ENCODE assay signal across 14 cellular contexts in the genomic region with DNA sequence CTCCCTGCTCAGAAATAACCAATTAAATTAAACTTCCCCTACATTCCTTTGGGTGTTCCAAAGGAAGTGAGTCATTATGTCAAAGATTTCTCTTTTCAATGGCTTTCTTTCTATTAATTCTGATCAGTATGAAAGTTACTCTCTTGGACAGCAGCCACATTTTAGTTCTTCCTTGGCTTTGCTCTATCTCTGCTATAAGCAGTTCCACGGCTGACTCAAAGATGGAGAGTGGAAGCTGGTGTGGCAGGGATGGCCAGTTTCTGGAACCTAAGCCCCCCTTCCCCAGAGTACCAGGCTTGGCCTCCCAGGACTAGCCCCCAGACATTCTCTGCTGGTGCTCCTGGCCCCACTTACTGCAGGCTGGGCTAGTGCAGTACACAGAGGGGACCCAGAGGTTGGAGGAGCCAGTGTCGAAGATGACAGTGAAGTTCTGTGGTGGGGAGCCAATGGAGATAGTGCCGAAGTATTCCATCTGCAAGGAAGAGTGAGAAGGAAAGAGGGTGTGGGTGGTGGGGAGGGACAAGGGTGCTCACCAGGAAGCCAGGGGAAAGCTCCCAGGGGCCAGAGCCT. TPM values are rescaled to one million over a fixed set of nuclear protein-coding genes. Genes with fewer than 3 reads are reported as not detected.
DNase-seq lines count a peak whose midpoint lies in the region; ATAC-seq and TF ChIP-seq lines count a peak whose summit lies in the region.
"Had no signal": no experiment of that assay in that cellular context is flagged by ENCODE, and none has a peak within 500 bp of the region (broad histone marks: within the 10 kb centered on the region; RNA-seq: fewer than 3 reads in every experiment).

No MANE protein-coding gene starts in this region.

- no peak overlapping the region for H3K4me3 Mint-ChIP-seq in stimulated activated naive B cell treated with anti-CD40 and anti-IgM and Interleukin-4, amounts not matched to agents 10 μg/mL and 1 μg/mL and 100 μg/mL, for 72 hours
- no peak overlapping the region for H3K4me3 Mint-ChIP-seq in activated CD4-positive, alpha-beta memory T cell treated with anti-CD3 and anti-CD28 coated beads, Interleukin-2, amount 10 ng/mL, durations not matched to agents 7 days and 5 days
- H3K4me3 Mint-ChIP-seq: activated naive CD4-positive, alpha-beta T cell treated with anti-CD3 and anti-CD28 coated beads, Interleukin-2, amount 10 ng/mL, durations not matched to agents 7 days and 5 days; naive B cell had no signal

- peaks cover 3 to 8% of the 10 kb centered on the region in 2 donors for H3K27me3 Mint-ChIP-seq in stimulated activated naive B cell treated with anti-CD40 and anti-IgM and Interleukin-4, amounts not matched to agents 10 μg/mL and 1 μg/mL and 100 μg/mL, for 72 hours
- H3K27me3 Mint-ChIP-seq in activated CD4-positive, alpha-beta memory T cell treated with anti-CD3 and anti-CD28 coated beads, Interleukin-2, amount 10 ng/mL, durations not matched to agents 7 days and 5 days = peaks cover 30% of the 10 kb centered on the region

- DNase-seq in HT-29 (ENCODE audit: low spot score) (peak; percentile 80), SW480 (ENCODE audit: low spot score) (peak; percentile 39), fibroblast of the aortic adventitia (ENCODE audit: low read depth) (peak; percentile 76), CD1c-positive myeloid dendritic cell (ENCODE audit: extremely low spot score) (no peak)
- DNase-seq in stimulated activated naive B cell treated with anti-CD40 and anti-IgM and Interleukin-4, amounts not matched to agents 10 μg/mL and 1 μg/mL and 100 μg/mL, for 72 hours = no peak
- DNase-seq in activated CD4-positive, alpha-beta T cell treated with anti-CD3 and anti-CD28 coated beads, Interleukin-2, amount 50 U/mL, for 48 hours = no peak
- DNase-seq in activated CD4-positive, alpha-beta memory T cell treated with anti-CD3 and anti-CD28 coated beads, Interleukin-2, amount 10 ng/mL, durations not matched to agents 7 days and 5 days = no peak
- DNase-seq: activated naive CD4-positive, alpha-beta T cell treated with anti-CD3 and anti-CD28 coated beads, Interleukin-2, amount 10 ng/mL, durations not matched to agents 7 days and 5 days; cerebellar nuclear complex; naive B cell; T1000 had no signal

- no peaks in the 10 kb centered on the region for H3K36me3 Mint-ChIP-seq in stimulated activated naive B cell treated with anti-CD40 and anti-IgM and Interleukin-4, amounts not matched to agents 10 μg/mL and 1 μg/mL and 100 μg/mL, for 72 hours
- H3K36me3 Mint-ChIP-seq in activated CD4-positive, alpha-beta memory T cell treated with anti-CD3 and anti-CD28 coated beads, Interleukin-2, amount 10 ng/mL, durations not matched to agents 7 days and 5 days (ENCODE audit: low read depth) = no peaks in the 10 kb centered on the region
- H3K36me3 Mint-ChIP-seq: activated naive CD4-positive, alpha-beta T cell treated with anti-CD3 and anti-CD28 coated beads, Interleukin-2, amount 10 ng/mL, durations not matched to agents 7 days and 5 days; naive B cell had no signal

- H3K4me1 Mint-ChIP-seq in stimulated activated naive B cell treated with anti-CD40 and anti-IgM and Interleukin-4, amounts not matched to agents 10 μg/mL and 1 μg/mL and 100 μg/mL, for 72 hours = peaks cover 9 to 17% of the 10 kb centered on the region in 2 donors
- H3K4me1 Mint-ChIP-seq in activated CD4-positive, alpha-beta memory T cell treated with anti-CD3 and anti-CD28 coated beads, Interleukin-2, amount 10 ng/mL, durations not matched to agents 7 days and 5 days = no peaks in the 10 kb centered on the region
- H3K4me1 Mint-ChIP-seq: activated naive CD4-positive, alpha-beta T cell treated with anti-CD3 and anti-CD28 coated beads, Interleukin-2, amount 10 ng/mL, durations not matched to agents 7 days and 5 days; naive B cell had no signal

- H3K27ac Mint-ChIP-seq in stimulated activated naive B cell treated with anti-CD40 and anti-IgM and Interleukin-4, amounts not matched to agents 10 μg/mL and 1 μg/mL and 100 μg/mL, for 72 hours = peak overlapping the region; percentile 26
- no peak overlapping the region for H3K27ac Mint-ChIP-seq in activated CD4-positive, alpha-beta memory T cell treated with anti-CD3 and anti-CD28 coated beads, Interleukin-2, amount 10 ng/mL, durations not matched to agents 7 days and 5 days
- H3K27ac Mint-ChIP-seq: activated naive CD4-positive, alpha-beta T cell treated with anti-CD3 and anti-CD28 coated beads, Interleukin-2, amount 10 ng/mL, durations not matched to agents 7 days and 5 days had no signal

- no peak overlapping the region for H3K4me3 ChIP-seq in fibroblast of the aortic adventitia (ENCODE audit: low read depth, low read length)
- H3K4me3 ChIP-seq: skin epidermis had no signal

- H3K9me3 Mint-ChIP-seq in stimulated activated naive B cell treated with anti-CD40 and anti-IgM and Interleukin-4, amounts not matched to agents 10 μg/mL and 1 μg/mL and 100 μg/mL, for 72 hours = peaks cover 0 to 2% of the 10 kb centered on the region in 2 donors
- no peaks in the 10 kb centered on the region for H3K9me3 Mint-ChIP-seq in activated CD4-positive, alpha-beta memory T cell treated with anti-CD3 and anti-CD28 coated beads, Interleukin-2, amount 10 ng/mL, durations not matched to agents 7 days and 5 days
- H3K9me3 Mint-ChIP-seq: activated naive CD4-positive, alpha-beta T cell treated with anti-CD3 and anti-CD28 coated beads, Interleukin-2, amount 10 ng/mL, durations not matched to agents 7 days and 5 days; naive B cell had no signal

- CTCF ChIA-PET in activated CD4-positive, alpha-beta memory T cell treated with anti-CD3 and anti-CD28 coated beads, Interleukin-2, amount 10 ng/mL, durations not matched to agents 7 days and 5 days (lab: Charles Lee) = interaction anchor here (1.3 kb wide), 1 partner anchor 8 kb away, joined by 3 read pairs; no protein-coding TSS in a partner anchor

- POLR2A ChIA-PET in activated CD4-positive, alpha-beta memory T cell treated with anti-CD3 and anti-CD28 coated beads, Interleukin-2, amount 10 ng/mL, durations not matched to agents 7 days and 5 days (lab: Charles Lee) = no interaction called here

- no peak for TF ChIP-seq CTCF in fibroblast of the aortic adventitia (IDR thresholded peaks at IDR 0.05; ENCODE audit: insufficient read depth, low read length)

- no peak for ATAC-seq in stimulated activated naive B cell treated with anti-CD40 and anti-IgM and Interleukin-4, amounts not matched to agents 10 μg/mL and 1 μg/mL and 100 μg/mL, for 72 hours (replicated peaks)

RNA-seq across cellular contexts. Expression of a gene that starts 1.8 kb away (rescaled TPM):
- total RNA-seq in HT-29 (2014; rRNA removed; shearing (Covaris generic)) = 6.6 and 9.1 TPM in 2 replicates
- total RNA-seq in fibroblast of the aortic adventitia (ENCODE audit: low replicate concordance) = not detected in 2 replicates
- not detected for total RNA-seq in activated CD4-positive, alpha-beta memory T cell treated with anti-CD3 and anti-CD28 coated beads, Interleukin-2, amount 10 ng/mL, durations not matched to agents 7 days and 5 days
- total RNA-seq: activated CD8-positive, alpha-beta memory T cell treated with anti-CD3 and anti-CD28 coated beads for 36 hours; OCI-LY7 had no signal

RNA-seq across cellular contexts. Expression of a gene that starts 18.7 kb away (rescaled TPM):
- total RNA-seq in HT-29 (2014; rRNA removed; shearing (Covaris generic)) = 9.0 and 10.5 TPM in 2 replicates
- 4.3 and 7.4 TPM in 2 replicates for total RNA-seq in fibroblast of the aortic adventitia (ENCODE audit: low replicate concordance)
- not detected for total RNA-seq in activated CD4-positive, alpha-beta memory T cell treated with anti-CD3 and anti-CD28 coated beads, Interleukin-2, amount 10 ng/mL, durations not matched to agents 7 days and 5 days
- total RNA-seq: activated CD8-positive, alpha-beta memory T cell treated with anti-CD3 and anti-CD28 coated beads for 36 hours; OCI-LY7 had no signal

RNA-seq across cellular contexts. Expression of a gene that starts 31.1 kb away (rescaled TPM):
- total RNA-seq in HT-29 (2014; rRNA removed; shearing (Covaris generic)) = not detected in 2 replicates
- total RNA-seq in fibroblast of the aortic adventitia (ENCODE audit: low replicate concordance) = not detected in 2 replicates
- total RNA-seq in activated CD4-positive, alpha-beta memory T cell treated with anti-CD3 and anti-CD28 coated beads, Interleukin-2, amount 10 ng/mL, durations not matched to agents 7 days and 5 days = not detected
- total RNA-seq: activated CD8-positive, alpha-beta memory T cell treated with anti-CD3 and anti-CD28 coated beads for 36 hours had no signal

Comparison
In these comparisons a context has a peak if more than half of its experiments do, and no peak if none do; other contexts are left out.
1. DNase-seq: peak in HT-29 (single experiment), SW480 (single experiment) and fibroblast of the aortic adventitia (single experiment); none in stimulated activated naive B cell treated with anti-CD40 and anti-IgM and Interleukin-4, amounts not matched to agents 10 μg/mL and 1 μg/mL and 100 μg/mL, for 72 hours (single experiment), CD1c-positive myeloid dendritic cell (single experiment), activated CD4-positive, alpha-beta T cell treated with anti-CD3 and anti-CD28 coated beads, Interleukin-2, amount 50 U/mL, for 48 hours (0 of 2) and activated CD4-positive, alpha-beta memory T cell treated with anti-CD3 and anti-CD28 coated beads, Interleukin-2, amount 10 ng/mL, durations not matched to agents 7 days and 5 days (single experiment).